11 cellular contexts compared by ENCODE assay signal in genomic region chr1:226033599-226034390, GRCh38. TPM values are rescaled to one million over a fixed set of nuclear protein-coding genes. Genes with fewer than 3 reads are reported as not detected.
DNase-seq lines count a peak whose midpoint lies in the region; ATAC-seq and TF ChIP-seq lines count a peak whose summit lies in the region.
"Had no signal": no experiment of that assay in that cellular context is flagged by ENCODE, and none has a peak within 500 bp of the region (broad histone marks: within the 10 kb centered on the region; RNA-seq: fewer than 3 reads in every experiment).

No MANE protein-coding gene starts in this region.

- intact Hi-C loops in dendritic cell treated with granulocyte-macrophage colony-stimulating factor and Interleukin-4, amounts not matched to agents 40 ng/mL and 50 ng/mL, for 4 days (cut with micrococcal nuclease), result loop anchor here (1.0 kb wide), 2 partner anchors 29 to 31 kb away; partner anchors contain the start of gene H3-3A
- intact Hi-C loops in activated CD4-positive, alpha-beta T cell treated with anti-CD3 and anti-CD28 coated beads for 36 hours (cut with DNase I, micrococcal nuclease), result no loop called here

- H3K4me1 Mint-ChIP-seq in dendritic cell treated with granulocyte-macrophage colony-stimulating factor and Interleukin-4, amounts not matched to agents 40 ng/mL and 50 ng/mL, for 4 days (ENCODE audit: low read depth), result peaks cover 57% of the 10 kb centered on the region
- H3K4me1 Mint-ChIP-seq in activated CD4-positive, alpha-beta T cell treated with anti-CD3 and anti-CD28 coated beads for 36 hours, result no peaks in the 10 kb centered on the region

- H3K27me3 ChIP-seq in lung (ENCODE audit: control insufficient read depth, insufficient read depth), result no peaks in the 10 kb centered on the region
- no peaks in the 10 kb centered on the region for H3K27me3 ChIP-seq in tibial nerve

- no peaks in the 10 kb centered on the region for H3K36me3 Mint-ChIP-seq in dendritic cell treated with granulocyte-macrophage colony-stimulating factor and Interleukin-4, amounts not matched to agents 40 ng/mL and 50 ng/mL, for 4 days (ENCODE audit: low read depth)
- H3K36me3 Mint-ChIP-seq in activated CD4-positive, alpha-beta T cell treated with anti-CD3 and anti-CD28 coated beads for 36 hours (ENCODE audit: low read depth), result no peaks in the 10 kb centered on the region
- H3K36me3 Mint-ChIP-seq: type B pancreatic cell had no signal

- no peak for TF ChIP-seq CTCF in lung (IDR thresholded peaks at IDR 0.05; ENCODE audit: control extremely low read depth, extremely low read depth)
- no peak for TF ChIP-seq CTCF in tibial nerve (IDR thresholded peaks at IDR 0.05)

- H3K9me3 Mint-ChIP-seq in dendritic cell treated with granulocyte-macrophage colony-stimulating factor and Interleukin-4, amounts not matched to agents 40 ng/mL and 50 ng/mL, for 4 days, result no peaks in the 10 kb centered on the region
- no peaks in the 10 kb centered on the region for H3K9me3 Mint-ChIP-seq in activated CD4-positive, alpha-beta T cell treated with anti-CD3 and anti-CD28 coated beads for 36 hours (ENCODE audit: low read depth)
- H3K9me3 Mint-ChIP-seq: type B pancreatic cell had no signal

- no peaks in the 10 kb centered on the region for H3K27me3 Mint-ChIP-seq in dendritic cell treated with granulocyte-macrophage colony-stimulating factor and Interleukin-4, amounts not matched to agents 40 ng/mL and 50 ng/mL, for 4 days
- H3K27me3 Mint-ChIP-seq in activated CD4-positive, alpha-beta T cell treated with anti-CD3 and anti-CD28 coated beads for 36 hours, result no peaks in the 10 kb centered on the region
- H3K27me3 Mint-ChIP-seq: type B pancreatic cell had no signal

- H3K4me3 ChIP-seq in lung (no peak overlapping the region), tibial nerve (no peak overlapping the region)

- ATAC-seq in lung (ENCODE audit: insufficient read depth, low FRiP score) (peak; percentile 9), HG02885 (IDR thresholded peaks at IDR 0.05; ENCODE audit: poor library complexity, unreplicated experiment) (no peak)
- ATAC-seq in activated CD4-positive, alpha-beta T cell treated with anti-CD3 and anti-CD28 coated beads for 36 hours, result no peak

- peak overlapping the region; percentile 40 for H3K4me3 Mint-ChIP-seq in dendritic cell treated with granulocyte-macrophage colony-stimulating factor and Interleukin-4, amounts not matched to agents 40 ng/mL and 50 ng/mL, for 4 days
- H3K4me3 Mint-ChIP-seq in activated CD4-positive, alpha-beta T cell treated with anti-CD3 and anti-CD28 coated beads for 36 hours, result no peak overlapping the region
- H3K4me3 Mint-ChIP-seq: type B pancreatic cell had no signal

- H3K27ac ChIP-seq in lung (ENCODE audit: low read depth in 1 of 2, low read length in 1 of 2) (peak overlapping the region in 1 of 2 donors; percentile 83), tibial nerve (peak overlapping the region; percentile 7 to 82 (median 40))

- WGBS in lung, 2 donors, result 26 to 66% methylated on average over 4 of the region's 4 CpGs
- 80 to 85% methylated on average over 4 of the region's 4 CpGs for WGBS in tibial nerve, 2 donors

- TF ChIP-seq POLR2A in tibial nerve (IDR thresholded peaks at IDR 0.05), result no peak

- H3K9me3 ChIP-seq in lung (ENCODE audit: control insufficient read depth in 2 of 2, insufficient read depth in 1 of 2, low read length in 1 of 2) (no peaks in the 10 kb centered on the region), tibial nerve (no peaks in the 10 kb centered on the region)

- H3K27ac Mint-ChIP-seq in dendritic cell treated with granulocyte-macrophage colony-stimulating factor and Interleukin-4, amounts not matched to agents 40 ng/mL and 50 ng/mL, for 4 days, result peak overlapping the region; percentile 92
- no peak overlapping the region for H3K27ac Mint-ChIP-seq in activated CD4-positive, alpha-beta T cell treated with anti-CD3 and anti-CD28 coated beads for 36 hours
- H3K27ac Mint-ChIP-seq: type B pancreatic cell had no signal

- POLR2A ChIA-PET in activated CD4-positive, alpha-beta T cell treated with anti-CD3 and anti-CD28 coated beads for 36 hours (lab: Charles Lee), result no interaction called here

- DNase-seq in NOMO-1 (lab: John Stamatoyannopoulos, UW; ENCODE audit: unreplicated experiment in 2 of 2), result peak; percentile 38 to 41
- DNase-seq in NOMO-1 treated with dmso at 0.1 percent for 144 hours (lab: John Stamatoyannopoulos, UW; ENCODE audit: unreplicated experiment), result no peak
- DNase-seq in lung (ENCODE audit: low spot score), result no peak
- DNase-seq in tibial nerve (ENCODE audit: low spot score in 2 of 2), result no peak
- DNase-seq in activated CD4-positive, alpha-beta T cell treated with anti-CD3 and anti-CD28 coated beads for 36 hours, result no peak
- DNase-seq in activated effector memory CD4-positive, alpha-beta T cell treated with Interleukin-2 at 50 U/mL for 16 hours, result no peak
- DNase-seq: 8988T, NCI-H1092 treated with DMSO at 0.1 percent for 48 hours had no signal

- peak in 1 of 2 donors; percentile 63 for TF ChIP-seq EP300 in tibial nerve (IDR thresholded peaks at IDR 0.05)

- CTCF ChIA-PET in activated CD4-positive, alpha-beta T cell treated with anti-CD3 and anti-CD28 coated beads for 36 hours (lab: Charles Lee), result interaction anchor here (0.6 to 1.6 kb wide), 2 partner anchors 12 to 23 kb away, joined by 3 read pairs; no protein-coding TSS in a partner anchor

- H3K36me3 ChIP-seq in lung (ENCODE audit: control insufficient read depth in 2 of 2, insufficient read depth in 2 of 2, low read length in 2 of 2) (no peaks in the 10 kb centered on the region), tibial nerve (no peaks in the 10 kb centered on the region)

- no peaks in the 10 kb centered on the region for H3K4me1 ChIP-seq in lung (ENCODE audit: control insufficient read depth in 2 of 2, insufficient read depth in 2 of 2, low read length in 2 of 2)
- H3K4me1 ChIP-seq in tibial nerve, result peaks cover 0 to 10% (median 4%) of the 10 kb centered on the region in 4 donors

RNA-seq across cellular contexts. Expression of gene H3-3A, which starts 28.7 kb away (rescaled TPM):
- total RNA-seq in lung, result 100 to 1,000 TPM; 404 to 551 TPM
- polyA plus RNA-seq in lung, result 1,000 to 10,000 TPM in 1 of 2 donors, 100 to 1,000 TPM in 1; 758 to 1,014 TPM
- 100 to 1,000 TPM; 193 to 204 (median 197) TPM for total RNA-seq in tibial nerve
- 100 to 1,000 TPM; 176 to 275 TPM for total RNA-seq in activated CD4-positive, alpha-beta T cell treated with anti-CD3 and anti-CD28 coated beads for 36 hours

RNA-seq across cellular contexts. Expression of gene SDE2, which starts 34.7 kb away (rescaled TPM):
- total RNA-seq in lung (10 to 100 TPM; 17.1 to 35.5 TPM), tibial nerve (10 to 100 TPM; 15.0 to 27.5 (median 23.7) TPM)
- 10 to 100 TPM in 1 of 2 donors, 1 to 10 TPM in 1; 6.7 to 13.4 TPM for polyA plus RNA-seq in lung
- total RNA-seq in activated CD4-positive, alpha-beta T cell treated with anti-CD3 and anti-CD28 coated beads for 36 hours, result 10 to 100 TPM; 13.5 to 15.0 TPM

Comparison
In these comparisons a context has a peak if more than half of its experiments do, and no peak if none do; other contexts are left out.
1. DNase-seq: peak in NOMO-1 (2 of 2); none in NOMO-1 treated with dmso at 0.1 percent for 144 hours (single experiment), lung (single experiment), tibial nerve (0 of 2), activated CD4-positive, alpha-beta T cell treated with anti-CD3 and anti-CD28 coated beads for 36 hours (single experiment) and activated effector memory CD4-positive, alpha-beta T cell treated with Interleukin-2 at 50 U/mL for 16 hours (single experiment).